Comparison of ENCODE assay signal across 2 cellular contexts in genomic region chr6:33433560-33434191, GRCh38.
A peak's percentile ranks its signal among the peaks of the same experiment; 100 is the strongest.
TF ChIP-seq lines count a peak whose summit lies in the region.

No MANE protein-coding gene starts in this region.

TF ChIP-seq in HCT116, 20 proteins besides CTCF, POLR2A, EP300 and RAD21 (continued from another document):
- TF ChIP-seq MAX (IDR thresholded peaks at IDR 0.05) = no peak
- no peak for TF ChIP-seq JUND (IDR thresholded peaks at IDR 0.05)
- TF ChIP-seq SRF (IDR thresholded peaks at IDR 0.05; ENCODE audit: low read depth) = no peak

TF ChIP-seq in K562, 482 proteins besides CTCF, POLR2A, EP300 and RAD21 (continued from another document):
- peak; percentile 67; the same call in 1 of the 2 replicates for TF ChIP-seq THRB (CRISPR knock-in tag; conservative IDR thresholded peaks at IDR 0.05)
TF ChIP-seq in K562: peak in this region for 14.
